Comparison of ENCODE assay signal across 24 cellular contexts in genomic region chr3:46367811-46368210, GRCh38. TPM values are rescaled to one million over a fixed set of nuclear protein-coding genes. Genes with fewer than 3 reads are reported as not detected.
A peak's percentile ranks its signal among the peaks of the same experiment; 100 is the strongest.
DNase-seq lines count a peak whose midpoint lies in the region; ATAC-seq lines count a peak whose summit lies in the region.
"Had no signal": no experiment of that assay in that cellular context is flagged by ENCODE, and none has a peak within 500 bp of the region (broad histone marks: within the 10 kb centered on the region; RNA-seq: fewer than 3 reads in every experiment).

No MANE protein-coding gene starts in this region.

- no peaks in the 10 kb centered on the region for H3K27me3 Mint-ChIP-seq in CD4-positive, alpha-beta memory T cell
- H3K27me3 Mint-ChIP-seq in T-cell, result no peaks in the 10 kb centered on the region
- H3K27me3 Mint-ChIP-seq: memory B cell had no signal

- peak overlapping the region in 2 of 10 experiments; percentile 27 to 72; a peak in 4 of 20 replicates for H3K4me3 ChIP-seq in BLaER1 treated with 17β-estradiol and CSF1 and Interleukin-3, amounts not matched to agents 10 nM and 100 nM
- no peak overlapping the region for H3K4me3 ChIP-seq in CD4-positive, alpha-beta memory T cell (ENCODE audit: low read length in 2 of 2)
- H3K4me3 ChIP-seq: coronary artery, esophagus muscularis mucosa, Peyer's patch, right lobe of liver, SJCRH30, suprapubic skin had no signal

- H3K4me2 ChIP-seq in BLaER1 treated with 17β-estradiol and CSF1 and Interleukin-3, amounts not matched to agents 10 nM and 100 nM, result peak overlapping the region in 6 of 11 experiments; percentile 9 to 96 (median 77); a peak in 11 of 22 replicates

- H3K36me3 Mint-ChIP-seq in CD4-positive, alpha-beta memory T cell, result peaks cover 0 to 3% of the 10 kb centered on the region in 2 donors
- no peaks in the 10 kb centered on the region for H3K36me3 Mint-ChIP-seq in T-cell
- H3K36me3 Mint-ChIP-seq: memory B cell had no signal

- H3K36me3 ChIP-seq in BLaER1 treated with 17β-estradiol and CSF1 and Interleukin-3, amounts not matched to agents 10 nM and 100 nM, result peaks cover 0 to 57% (median 0%) of the 10 kb centered on the region in 11 experiments; a peak in 6 of 22 replicates
- H3K36me3 ChIP-seq in CD4-positive, alpha-beta memory T cell (ENCODE audit: insufficient read depth, low read length), result no peaks in the 10 kb centered on the region
- H3K36me3 ChIP-seq: esophagus muscularis mucosa, Peyer's patch, right lobe of liver, SJCRH30, suprapubic skin had no signal

- ATAC-seq in T-cell (replicated peaks in 1 of 4) (no peak), left ventricle myocardium superior (peak; percentile 82), esophagus mucosa (no peak), HG03378 (IDR thresholded peaks at IDR 0.05; ENCODE audit: unreplicated experiment) (no peak)
- ATAC-seq: foreskin keratinocyte had no signal

- intact Hi-C loops in CD4-positive, alpha-beta memory T cell (cut with micrococcal nuclease), result loop anchor here (1.0 to 2.0 kb wide), 3 partner anchors 19 to 429 kb away; no protein-coding TSS in a partner anchor
- intact Hi-C loops in left ventricle myocardium superior (cut with micrococcal nuclease), result loop anchor here (10.0 kb wide), 1 partner anchor 73 kb away; no protein-coding TSS in a partner anchor

- DNase-seq in CD4-positive, alpha-beta memory T cell, result no peak
- DNase-seq in T-cell (no peak), left ventricle myocardium superior (no peak), germinal center (ENCODE audit: low spot score) (no peak)
- no peak for DNase-seq in stimulated activated CD8-positive, alpha-beta memory T cell treated with anti-CD3 and anti-CD28 coated beads, Interleukin-4, amount 100 ng/mL, for 48 hours
- DNase-seq: foreskin keratinocyte, GOT3, HFFc6, NCI-H1105, NCI-H524 treated with DMSO at 0.1 percent for 48 hours, SJCRH30 had no signal

- CTCF ChIA-PET in CD4-positive, alpha-beta memory T cell (lab: Charles Lee; ENCODE audit: partially characterized antibody), result interaction anchor here (0.6 to 13.1 kb wide), 31 partner anchors 8 to 428 kb away, joined by 3 to 275 read pairs (median 14); partner anchors contain the start of genes CCR1, CCR2 and CXCR6
- CTCF ChIA-PET in T-cell (lab: Charles Lee), result interaction anchor here (0.7 to 7.2 kb wide), 14 partner anchors 8 to 425 kb away, joined by 3 to 139 read pairs (median 9); partner anchors contain the start of genes CCR2 (in 1 of the 2) and CXCR6 (in 1 of the 2)

- peak overlapping the region in 3 of 11 experiments; percentile 40 to 85 (median 43); a peak in 4 of 22 replicates for H3K9ac ChIP-seq in BLaER1 treated with 17β-estradiol and CSF1 and Interleukin-3, amounts not matched to agents 10 nM and 100 nM

- H3K4me3 Mint-ChIP-seq in CD4-positive, alpha-beta memory T cell, result peak overlapping the region in 4 of 8 donors; percentile 57 to 77 (median 74)
- H3K4me3 Mint-ChIP-seq in T-cell, result no peak overlapping the region
- H3K4me3 Mint-ChIP-seq: activated naive CD4-positive, alpha-beta T cell treated with anti-CD3 and anti-CD28 coated beads for 36 hours; endodermal cell; HFFc6 had no signal

- no peaks in the 10 kb centered on the region for H3K9me3 Mint-ChIP-seq in CD4-positive, alpha-beta memory T cell
- no peaks in the 10 kb centered on the region for H3K9me3 Mint-ChIP-seq in T-cell
- H3K9me3 Mint-ChIP-seq: activated naive CD4-positive, alpha-beta T cell treated with anti-CD3 and anti-CD28 coated beads for 36 hours; activated T-cell treated with anti-CD3 and anti-CD28 coated beads, Interleukin-2, amount 50 U/mL, for 72 hours; endodermal cell; HFFc6; memory B cell had no signal

- peak overlapping the region in 6 of 11 experiments; percentile 11 to 89 (median 64); a peak in 10 of 22 replicates for H3K27ac ChIP-seq in BLaER1 treated with 17β-estradiol and CSF1 and Interleukin-3, amounts not matched to agents 10 nM and 100 nM
- no peak overlapping the region for H3K27ac ChIP-seq in CD4-positive, alpha-beta memory T cell (ENCODE audit: low read depth, low read length)
- H3K27ac ChIP-seq: C4-2B, coronary artery, esophagus muscularis mucosa, foreskin keratinocyte, right lobe of liver, SJCRH30, suprapubic skin had no signal

- peaks cover 0 to 81% (median 31%) of the 10 kb centered on the region in 10 experiments; a peak in 13 of 20 replicates for H3K4me1 ChIP-seq in BLaER1 treated with 17β-estradiol and CSF1 and Interleukin-3, amounts not matched to agents 10 nM and 100 nM
- H3K4me1 ChIP-seq in CD4-positive, alpha-beta memory T cell (ENCODE audit: insufficient read depth, low read length), result peaks cover 55% of the 10 kb centered on the region
- H3K4me1 ChIP-seq: esophagus muscularis mucosa, Peyer's patch, right lobe of liver, SJCRH30, suprapubic skin had no signal

- H3K9me3 ChIP-seq in BLaER1 treated with 17β-estradiol and CSF1 and Interleukin-3, amounts not matched to agents 10 nM and 100 nM (replicated peaks in 1 of 11), result peaks cover 0 to 18% (median 0%) of the 10 kb centered on the region in 11 experiments; a peak in 2 of 22 replicates
- H3K9me3 ChIP-seq in CD4-positive, alpha-beta memory T cell (ENCODE audit: control insufficient read depth in 1 of 2, low read length in 2 of 2), result no peaks in the 10 kb centered on the region
- H3K9me3 ChIP-seq: esophagus muscularis mucosa, Peyer's patch, right lobe of liver, SJCRH30, suprapubic skin had no signal

- no peaks in the 10 kb centered on the region for H3K27me3 ChIP-seq in BLaER1 treated with 17β-estradiol and CSF1 and Interleukin-3, amounts not matched to agents 10 nM and 100 nM
- H3K27me3 ChIP-seq in CD4-positive, alpha-beta memory T cell (ENCODE audit: insufficient read depth, low read length), result no peaks in the 10 kb centered on the region
- H3K27me3 ChIP-seq: Peyer's patch, right lobe of liver, SJCRH30 had no signal

- POLR2A ChIA-PET in CD4-positive, alpha-beta memory T cell (lab: Charles Lee; ENCODE audit: partially characterized antibody), result interaction anchor here (1.1 to 7.4 kb wide), 14 partner anchors 13 to 429 kb away, joined by 3 to 109 read pairs (median 13); partner anchors contain the start of genes CCR2 and CXCR6
- POLR2A ChIA-PET in T-cell (lab: Charles Lee), result no interaction called here

- peaks cover 37 to 80% (median 62%) of the 10 kb centered on the region in 4 donors for H3K4me1 Mint-ChIP-seq in CD4-positive, alpha-beta memory T cell
- peaks cover 34 to 63% (median 43%) of the 10 kb centered on the region in 3 donors for H3K4me1 Mint-ChIP-seq in T-cell

- H4K20me1 ChIP-seq in BLaER1 treated with 17β-estradiol and CSF1 and Interleukin-3, amounts not matched to agents 10 nM and 100 nM, result peaks cover 0 to 2% (median 0%) of the 10 kb centered on the region in 11 experiments; a peak in 2 of 22 replicates

- peak overlapping the region in 6 of 7 donors; percentile 71 to 95 (median 84) for H3K27ac Mint-ChIP-seq in CD4-positive, alpha-beta memory T cell
- peak overlapping the region; percentile 23 to 84 for H3K27ac Mint-ChIP-seq in T-cell
- H3K27ac Mint-ChIP-seq: activated naive CD4-positive, alpha-beta T cell treated with anti-CD3 and anti-CD28 coated beads for 36 hours; activated T-cell treated with anti-CD3 and anti-CD28 coated beads, Interleukin-2, amount 50 U/mL, for 72 hours; endodermal cell; HFFc6; memory B cell had no signal

RNA-seq across cellular contexts. Expression of gene CCR5, which starts 2.9 kb away (rescaled TPM):
- 1 to 10 TPM; 6.8 to 6.9 TPM for total RNA-seq in CD4-positive, alpha-beta memory T cell
- polyA plus RNA-seq in CD4-positive, alpha-beta memory T cell, result 1 to 10 TPM in 1 of 2 donors, under 1 TPM in 1; 0.59 to 5.5 TPM
- total RNA-seq in T-cell (10 to 100 TPM in 3 of 5 donors, 1 to 10 TPM in 2; 4.0 to 14.6 (median 10.1) TPM), left ventricle myocardium superior (0.62 TPM), esophagus mucosa (0.28 TPM)
- total RNA-seq: activated naive CD4-positive, alpha-beta T cell treated with anti-CD3 and anti-CD28 coated beads for 36 hours; endodermal cell; foreskin keratinocyte; HFFc6; SJCRH30 had no signal
- polyA plus RNA-seq: foreskin keratinocyte had no signal

RNA-seq across cellular contexts. Expression of gene CCR2, which starts 13.9 kb away (rescaled TPM):
- 10 to 100 TPM; 16.3 to 18.4 TPM for total RNA-seq in CD4-positive, alpha-beta memory T cell
- 10 to 100 TPM; 39.7 to 64.7 TPM for polyA plus RNA-seq in CD4-positive, alpha-beta memory T cell
- total RNA-seq in T-cell (10 to 100 TPM in 2 of 5 donors, 1 to 10 TPM in 3; 3.3 to 15.1 (median 8.1) TPM), left ventricle myocardium superior (1.3 TPM), esophagus mucosa (0.48 TPM)
- total RNA-seq: activated naive CD4-positive, alpha-beta T cell treated with anti-CD3 and anti-CD28 coated beads for 36 hours; endodermal cell; foreskin keratinocyte; HFFc6; SJCRH30 had no signal
- polyA plus RNA-seq: foreskin keratinocyte had no signal

RNA-seq across cellular contexts. Expression of gene CCRL2, which starts 39.2 kb away (rescaled TPM):
- total RNA-seq in CD4-positive, alpha-beta memory T cell, result 1 to 10 TPM in 1 of 2 experiments, under 1 TPM in 1; 0.58 to 1.8 TPM
- polyA plus RNA-seq in CD4-positive, alpha-beta memory T cell, result under 1 TPM; 0.39 to 0.98 TPM
- total RNA-seq in T-cell (1 to 10 TPM; 1.1 to 2.5 (median 1.6) TPM), left ventricle myocardium superior (1.4 TPM), esophagus mucosa (0.24 TPM)
- total RNA-seq: endodermal cell, foreskin keratinocyte, SJCRH30 had no signal
- polyA plus RNA-seq: foreskin keratinocyte had no signal
